In the genomic region with DNA sequence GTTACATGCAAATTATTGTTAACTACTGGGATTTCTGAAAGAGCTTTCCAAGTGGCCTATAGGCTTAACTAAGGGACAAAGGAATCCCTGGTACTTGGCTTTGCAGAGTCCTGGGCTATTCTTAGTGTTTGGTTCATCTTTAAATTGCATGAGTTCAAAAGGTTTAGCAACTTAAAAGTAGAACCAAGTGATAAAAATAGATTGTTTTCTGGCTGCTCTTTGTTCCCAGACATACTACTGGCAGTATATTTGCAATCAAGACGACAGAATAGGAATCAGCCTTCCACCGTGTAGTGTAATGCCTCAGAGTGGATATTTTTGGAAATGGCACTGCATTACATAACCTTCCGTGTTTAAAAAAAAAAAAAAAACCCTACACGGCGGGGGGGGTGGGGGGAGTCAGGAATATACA, we compare ENCODE assay signal across 8 cellular contexts. TPM values are rescaled to one million over a fixed set of nuclear protein-coding genes. Genes with fewer than 3 reads are reported as not detected.
DNase-seq lines count a peak whose midpoint lies in the region; ATAC-seq and TF ChIP-seq lines count a peak whose summit lies in the region.

No MANE protein-coding gene starts in this region.

- H3K27ac ChIP-seq in SJSA1: no peak overlapping the region

- peaks cover 22% of the 10 kb centered on the region for H3K4me1 Mint-ChIP-seq in activated T-cell treated with anti-CD3 and anti-CD28 coated beads, Interleukin-2, amount 50 U/mL, for 72 hours (ENCODE audit: low read depth)

- ATAC-seq in activated T-cell treated with anti-CD3 and anti-CD28 coated beads, Interleukin-2, amount 50 U/mL, for 72 hours (replicated peaks in 1 of 2): no peak
- ATAC-seq in sciatic nerve (peak; percentile 38), HG03108 (IDR thresholded peaks at IDR 0.05; ENCODE audit: unreplicated experiment) (no peak)

- H3K4me3 ChIP-seq in SJSA1: peak overlapping the region; percentile 71
- peak overlapping the region; percentile 80 to 93 for H3K4me3 ChIP-seq in foreskin fibroblast (ENCODE audit: low read depth in 1 of 2, low read length in 2 of 2)

- peaks cover 17% of the 10 kb centered on the region for H3K36me3 ChIP-seq in SJSA1

- TF ChIP-seq CTCF in foreskin fibroblast (IDR thresholded peaks at IDR 0.05; ENCODE audit: low read depth, low read length) (no peak), GM20000 (IDR thresholded peaks at IDR 0.05; ENCODE audit: extremely low read depth, missing control alignments) (no peak)

- no peaks in the 10 kb centered on the region for H3K9me3 Mint-ChIP-seq in activated T-cell treated with anti-CD3 and anti-CD28 coated beads, Interleukin-2, amount 50 U/mL, for 72 hours

- no peaks in the 10 kb centered on the region for H3K36me3 Mint-ChIP-seq in activated T-cell treated with anti-CD3 and anti-CD28 coated beads, Interleukin-2, amount 50 U/mL, for 72 hours (ENCODE audit: insufficient read depth in 2 of 2)

- no peak for DNase-seq in activated T-cell treated with anti-CD3 and anti-CD28 coated beads, Interleukin-2, amount 50 U/mL, for 72 hours
- no peak for DNase-seq in activated T-cell treated with anti-CD3 and anti-CD28 coated beads, Interleukin-2, amount 50 U/mL, for 1 hour
- peak in 1 of 2 experiments; percentile 42 for DNase-seq in SJSA1 (ENCODE audit: low read depth in 1 of 2, low spot score in 2 of 2)
- DNase-seq in foreskin fibroblast: peak in 1 of 2 donors; percentile 61
- no peak for DNase-seq in sciatic nerve (ENCODE audit: low spot score)
- no peak for DNase-seq in GM20000 (ENCODE audit: low spot score)
- DNase-seq in germinal center (ENCODE audit: low spot score): no peak

- intact Hi-C loops in sciatic nerve (cut with DNase I): no loop called here

- no peaks in the 10 kb centered on the region for H3K9me3 ChIP-seq in SJSA1 (replicated peaks)

- no peaks in the 10 kb centered on the region for H3K27me3 ChIP-seq in SJSA1 (replicated peaks)

- peaks cover 14% of the 10 kb centered on the region for H3K4me1 ChIP-seq in SJSA1 (replicated peaks)

- peak overlapping the region; percentile 88 to 93 for H3K4me3 Mint-ChIP-seq in activated T-cell treated with anti-CD3 and anti-CD28 coated beads, Interleukin-2, amount 50 U/mL, for 72 hours

- H3K27me3 Mint-ChIP-seq in activated T-cell treated with anti-CD3 and anti-CD28 coated beads, Interleukin-2, amount 50 U/mL, for 72 hours (ENCODE audit: low read depth): no peaks in the 10 kb centered on the region

- no peak overlapping the region for H3K27ac Mint-ChIP-seq in activated T-cell treated with anti-CD3 and anti-CD28 coated beads, Interleukin-2, amount 50 U/mL, for 72 hours

RNA-seq across cellular contexts. Expression of gene NREP, which starts 1.0 kb away (rescaled TPM):
- total RNA-seq in activated T-cell treated with anti-CD3 and anti-CD28 coated beads, Interleukin-2, amount 50 U/mL, for 72 hours: 10 to 100 TPM; 10.1 to 16.8 TPM
- total RNA-seq in SJSA1 (2014; rRNA removed; shearing (Covaris generic)): 51.5 and 69.3 TPM in 2 replicates
- total RNA-seq in sciatic nerve: 28.6 TPM
